10 cellular contexts compared by ENCODE assay signal in the genomic region with DNA sequence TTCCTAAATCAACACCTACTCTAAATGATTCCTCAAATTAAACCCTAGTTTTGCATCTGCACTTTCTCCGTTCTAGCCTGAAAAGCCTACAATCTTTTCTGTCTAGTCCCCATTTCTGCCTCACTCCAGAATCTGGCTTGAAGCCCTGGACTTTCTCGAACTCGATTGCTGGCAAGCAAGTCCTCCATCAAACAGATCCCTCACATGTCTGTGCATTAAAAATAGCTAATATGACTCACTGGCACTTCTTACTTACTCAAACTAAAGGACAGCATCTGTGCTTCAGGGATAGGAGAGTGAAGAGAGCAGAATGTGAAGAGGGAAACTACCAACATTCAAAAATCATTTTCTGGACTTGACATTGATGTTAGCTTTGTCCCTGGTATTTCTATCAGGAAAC. TPM values are rescaled to one million over a fixed set of nuclear protein-coding genes. Genes with fewer than 3 reads are reported as not detected.
DNase-seq lines count a peak whose midpoint lies in the region; ATAC-seq and TF ChIP-seq lines count a peak whose summit lies in the region.
"Had no signal": no experiment of that assay in that cellular context is flagged by ENCODE, and none has a peak within 500 bp of the region (broad histone marks: within the 10 kb centered on the region; RNA-seq: fewer than 3 reads in every experiment).

No MANE protein-coding gene starts in this region.

- dilution Hi-C loops in mammary epithelial cell (cut with HindIII; ENCODE audit: low sequenced_read_pairs) = no loop called here

- in situ Hi-C loops in mammary epithelial cell (cut with MboI; ENCODE audit: low sequenced_read_pairs in 2 of 2) = no loop called here

- H3K9me3 ChIP-seq in mammary epithelial cell (replicated peaks; ENCODE audit: insufficient read depth, low read length) = no peaks in the 10 kb centered on the region

- H2AFZ ChIP-seq in mammary epithelial cell (ENCODE audit: low read depth, low read length) = no peak overlapping the region

- H4K20me1 ChIP-seq in mammary epithelial cell (ENCODE audit: insufficient read depth, low read length) = no peaks in the 10 kb centered on the region

- no peak overlapping the region for H3K27ac ChIP-seq in mammary epithelial cell (ENCODE audit: insufficient read depth, low read depth, low read length)

- peaks cover 13% of the 10 kb centered on the region for H3K4me1 ChIP-seq in mammary epithelial cell (ENCODE audit: insufficient read depth, low read length)

- CTCF ChIA-PET in mammary epithelial cell (lab: Charles Lee; ENCODE audit: low non-redundant PET) = no interaction called here

- H3K27me3 ChIP-seq in mammary epithelial cell (ENCODE audit: insufficient read depth, low read length) = no peaks in the 10 kb centered on the region

- no peak for TF ChIP-seq CTCF in mammary epithelial cell (conservative IDR thresholded peaks at IDR 0.05 in 1 of 2, IDR thresholded peaks at IDR 0.05 in 1 of 2; ENCODE audit: extremely low read depth in 1 of 2, insufficient read depth in 1 of 2, low read depth in 1 of 2, low read length in 2 of 2)

- no TSS peak for BruUV-seq in mammary epithelial cell (replicated peaks; lab: Mats Ljungman, UMichigan)

- H3K4me2 ChIP-seq in mammary epithelial cell (ENCODE audit: insufficient read depth, low read depth, low read length) = peak overlapping the region; percentile 26

- no peak overlapping the region for H3K9ac ChIP-seq in mammary epithelial cell (ENCODE audit: insufficient read depth, low read length)

- ATAC-seq in HG03457 (IDR thresholded peaks at IDR 0.05; ENCODE audit: unreplicated experiment) (no peak), GM21576 (IDR thresholded peaks at IDR 0.05; ENCODE audit: unreplicated experiment) (no peak), GM21528 (IDR thresholded peaks at IDR 0.05; ENCODE audit: low FRiP score, unreplicated experiment) (no peak)

- intact Hi-C loops in mammary epithelial cell (cut with micrococcal nuclease) = no loop called here

- no peaks in the 10 kb centered on the region for H3K36me3 ChIP-seq in mammary epithelial cell (ENCODE audit: insufficient read depth, low read length)

- peak; percentile 79 for DNase-seq in HT1080 (ENCODE audit: low read depth)
- DNase-seq in mammary epithelial cell = peak; percentile 70
- DNase-seq in hippocampal formation (lab: John Stamatoyannopoulos, UW) = peak; percentile 5 to 51
- peak; percentile 87 for DNase-seq in superior temporal gyrus (ENCODE audit: extremely low spot score)
- no peak for DNase-seq in T1000 (lab: John Stamatoyannopoulos, UW)
- DNase-seq: activated CD4-positive, alpha-beta memory T cell treated with anti-CD3 and anti-CD28 coated beads for 36 hours; cortex of kidney had no signal

- no peak overlapping the region for H3K4me3 ChIP-seq in mammary epithelial cell (replicated peaks in 1 of 3; ENCODE audit: insufficient read depth in 1 of 3, low read depth in 2 of 3, low read length in 3 of 3)

- 15% methylated on average over 3 of the region's 3 CpGs for WGBS in mammary epithelial cell (ENCODE audit: low coverage, missing lambda C conversion rate)

- no peaks in the 10 kb centered on the region for H3K79me2 ChIP-seq in mammary epithelial cell (ENCODE audit: insufficient read depth, low read length)

RNA-seq across cellular contexts. Expression of a gene that starts 51.8 kb away (rescaled TPM):
- 11.7 and 14.3 TPM in 2 replicates for total RNA-seq in HT1080 (2014; rRNA removed; shearing (Covaris generic))
- 0.47 and 0.66 TPM in 2 replicates for polyA plus RNA-seq in HT1080 (2015; cell fraction: cytosol; rRNA removed)
- 0.33 and 0.78 TPM in 2 replicates for polyA plus RNA-seq in HT1080 (2015; cell fraction: nucleus; rRNA removed)
- total RNA-seq in mammary epithelial cell = 10 to 100 TPM in 1 of 2 donors, 1 to 10 TPM in 1; 8.6 to 48.0 TPM
- 10.1 TPM for polyA plus RNA-seq in mammary epithelial cell
- 21.6 TPM for polyA minus RNA-seq in mammary epithelial cell
